Comparison of ENCODE assay signal across 8 cellular contexts in the genomic region with DNA sequence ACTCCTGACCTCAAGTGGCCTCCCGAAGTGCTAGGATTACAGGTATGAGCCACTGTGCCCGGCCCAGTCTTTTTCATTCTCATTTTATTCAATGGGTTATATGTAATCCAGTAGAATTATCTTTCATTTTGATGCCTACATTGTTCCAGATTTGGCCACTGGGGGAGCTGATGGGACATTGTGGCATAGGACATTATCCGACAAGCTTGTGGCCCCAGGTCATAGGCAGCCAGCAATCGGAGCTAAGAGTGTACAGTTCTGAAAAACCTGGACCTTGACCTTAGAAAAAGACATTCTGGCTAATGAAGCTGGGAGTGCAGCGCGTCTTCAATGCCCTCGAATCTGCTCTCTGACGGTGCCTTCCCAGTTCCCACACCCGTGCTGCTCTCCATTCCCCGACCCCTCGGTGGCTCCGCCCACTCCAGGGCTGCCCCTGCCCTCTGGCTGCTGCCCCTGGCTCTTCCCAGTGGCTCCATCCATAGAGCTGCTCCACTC.
DNase-seq lines count a peak whose midpoint lies in the region; ATAC-seq, FAIRE-seq and TF ChIP-seq lines count a peak whose summit lies in the region.

No MANE protein-coding gene starts in this region.

- no peaks in the 10 kb centered on the region for H3K4me1 ChIP-seq in GM12878 (ENCODE audit: control insufficient read depth, insufficient read depth, low read length)

- H3K4me2 ChIP-seq in GM12878 (ENCODE audit: control insufficient read depth, insufficient read depth) = no peak overlapping the region

- RAD21 ChIA-PET in GM12878 (lab: Charles Lee; ENCODE audit: unreplicated experiment) = no interaction called here

- no peaks in the 10 kb centered on the region for H4K20me1 ChIP-seq in GM12878 (ENCODE audit: control insufficient read depth, insufficient read depth)

- no peak overlapping the region for H3K27ac Mint-ChIP-seq in effector memory CD8-positive, alpha-beta T cell

- no peak overlapping the region for H2AFZ ChIP-seq in GM12878 (ENCODE audit: control insufficient read depth, low read depth, low read length)

- no peaks in the 10 kb centered on the region for H3K9me3 Mint-ChIP-seq in effector memory CD8-positive, alpha-beta T cell

- H3K36me3 Mint-ChIP-seq in effector memory CD8-positive, alpha-beta T cell (ENCODE audit: insufficient read depth) = peaks cover 2% of the 10 kb centered on the region

- SMC1A ChIA-PET in GM12878 (lab: Charles Lee; ENCODE audit: uncharacterized antibody, unreplicated experiment) = interaction anchor here (0.7 kb wide), 1 partner anchor 11 kb away, joined by 3 read pairs; no protein-coding TSS in a partner anchor

- intact Hi-C loops in GM12878 (cut with micrococcal nuclease; ENCODE audit: unreplicated experiment) (no loop called here), left colon (cut with DNase I, micrococcal nuclease) (no loop called here)

- ATAC-seq in HG03039 (IDR thresholded peaks at IDR 0.05; ENCODE audit: unreplicated experiment) = peak; percentile 65
- peak; percentile 83 for ATAC-seq in GM12878
- peak; percentile 85 for ATAC-seq in left colon
- ATAC-seq in effector memory CD8-positive, alpha-beta T cell (replicated peaks) = no peak

- POLR2A ChIA-PET in GM12878 (lab: Charles Lee) = interaction anchor here (0.6 kb wide), 1 partner anchor 93 kb away, joined by 9 read pairs; no protein-coding TSS in a partner anchor

- no TSS peak for BruUV-seq in GM12878 (replicated peaks; lab: Mats Ljungman, UMichigan)

- H3K4me3 ChIP-seq in GM12878 = no peak overlapping the region

- no peaks in the 10 kb centered on the region for H3K9me3 ChIP-seq in GM12878 (replicated peaks; ENCODE audit: control insufficient read depth, insufficient read depth, low read length)

- no peak overlapping the region for H3K27ac ChIP-seq in GM12878 (ENCODE audit: control insufficient read depth, insufficient read depth)

- H3K79me2 ChIP-seq in GM12878 (ENCODE audit: control insufficient read depth, insufficient read depth, low read length) = no peaks in the 10 kb centered on the region

- peak; percentile 66 for DNase-seq in NCI-H82 (lab: John Stamatoyannopoulos, UW)
- no peak for DNase-seq in NCI-H82 treated with DMSO at 0.1 percent for 48 hours (lab: John Stamatoyannopoulos, UW; ENCODE audit: unreplicated experiment)
- peak; percentile 57 for DNase-seq in OCI-M1 (lab: John Stamatoyannopoulos, UW)
- DNase-seq in GM12878 (ENCODE audit: low read depth, low spot score) = no peak
- DNase-seq in left colon = peak in 1 of 2 donors; percentile 65
- DNase-seq in stromal cell of bone marrow (ENCODE audit: low read depth) = peak; percentile 9
- DNase-seq in effector memory CD8-positive, alpha-beta T cell = no peak

- TF ChIP-seq CTCF in GM12878 (IDR thresholded peaks at IDR 0.05 in 2 of 3, conservative IDR thresholded peaks at IDR 0.05 in 1 of 3; ENCODE audit: control insufficient read depth in 2 of 3, extremely low read depth in 1 of 3, insufficient read depth in 1 of 3, low read depth in 3 of 3, low read length in 3 of 3) = peak; percentile 33 to 61 (median 52); a peak in 5 of 6 replicates

- WGBS in GM12878 (ENCODE audit: insufficient coverage, insufficient replicate concordance, low lambda C conversion rate, missing lambda C conversion rate) = 30% methylated on average over 12 of the region's 12 CpGs

- H3K27me3 Mint-ChIP-seq in effector memory CD8-positive, alpha-beta T cell = peaks cover 29 to 56% of the 10 kb centered on the region in 2 donors

- H3K4me3 Mint-ChIP-seq in effector memory CD8-positive, alpha-beta T cell = no peak overlapping the region

- no peak overlapping the region for H3K9ac ChIP-seq in GM12878 (ENCODE audit: control insufficient read depth, insufficient read depth, low read length)

- in situ Hi-C loops in GM12878 (cut with MboI) = no loop called here

- no peaks in the 10 kb centered on the region for H3K27me3 ChIP-seq in GM12878 (replicated peaks in 1 of 2; ENCODE audit: control insufficient read depth in 2 of 2, insufficient read depth in 2 of 2, low read length in 1 of 2)

- TF ChIP-seq RAD21 in GM12878 (IDR thresholded peaks at IDR 0.05; ENCODE audit: insufficient read depth, low read depth, low read length) = peak; percentile 26; the same call in 1 of the 2 replicates

- CTCF ChIA-PET in GM12878 (lab: Yijun Ruan, JAX) = interaction anchor here (0.6 to 1.8 kb wide), 9 partner anchors 9 to 1030 kb away, joined by 3 to 5 read pairs (median 3); no protein-coding TSS in a partner anchor

- no peaks in the 10 kb centered on the region for H3K36me3 ChIP-seq in GM12878 (ENCODE audit: control insufficient read depth in 2 of 2, insufficient read depth in 2 of 2, low read length in 1 of 2)

- FAIRE-seq in GM12878 (lab: Jason Lieb, UNC) = no peak

- TF ChIP-seq POLR2A in GM12878 (IDR thresholded peaks at IDR 0.05; ENCODE audit: low read depth, low read length) = no peak

- no peaks in the 10 kb centered on the region for H3K4me1 Mint-ChIP-seq in effector memory CD8-positive, alpha-beta T cell (ENCODE audit: low read depth in 2 of 2)

- no peak for TF ChIP-seq EP300 in GM12878 (IDR thresholded peaks at IDR 0.05; ENCODE audit: borderline replicate concordance in 1 of 2, control insufficient read depth in 1 of 2, low read depth in 2 of 2, low read length in 2 of 2)

TF ChIP-seq in GM12878, 131 proteins besides CTCF, POLR2A, EP300 and RAD21 (continues in another document):
- TF ChIP-seq SMAD1 (IDR thresholded peaks at IDR 0.05; ENCODE audit: low read depth, partially characterized antibody) (no peak), WRNIP1 (IDR thresholded peaks at IDR 0.05; ENCODE audit: borderline replicate concordance, low read depth, low read length) (no peak), KAT2A (conservative IDR thresholded peaks at IDR 0.05; ENCODE audit: control insufficient read depth, low read depth, low read length) (no peak), CREM (IDR thresholded peaks at IDR 0.05; ENCODE audit: low read depth) (no peak), SP1 (IDR thresholded peaks at IDR 0.05; ENCODE audit: low read depth, low read length) (no peak), LARP7 (IDR thresholded peaks at IDR 0.05) (no peak)
- TF ChIP-seq, protein P1, sequence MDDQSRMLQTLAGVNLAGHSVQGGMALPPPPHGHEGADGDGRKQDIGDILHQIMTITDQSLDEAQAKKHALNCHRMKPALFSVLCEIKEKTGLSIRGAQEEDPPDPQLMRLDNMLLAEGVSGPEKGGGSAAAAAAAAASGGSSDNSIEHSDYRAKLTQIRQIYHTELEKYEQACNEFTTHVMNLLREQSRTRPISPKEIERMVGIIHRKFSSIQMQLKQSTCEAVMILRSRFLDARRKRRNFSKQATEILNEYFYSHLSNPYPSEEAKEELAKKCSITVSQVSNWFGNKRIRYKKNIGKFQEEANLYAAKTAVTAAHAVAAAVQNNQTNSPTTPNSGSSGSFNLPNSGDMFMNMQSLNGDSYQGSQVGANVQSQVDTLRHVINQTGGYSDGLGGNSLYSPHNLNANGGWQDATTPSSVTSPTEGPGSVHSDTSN (IDR thresholded peaks at IDR 0.05; ENCODE audit: insufficient replicate concordance, low read depth, low read length) = no peak
- TF ChIP-seq, protein P2, sequence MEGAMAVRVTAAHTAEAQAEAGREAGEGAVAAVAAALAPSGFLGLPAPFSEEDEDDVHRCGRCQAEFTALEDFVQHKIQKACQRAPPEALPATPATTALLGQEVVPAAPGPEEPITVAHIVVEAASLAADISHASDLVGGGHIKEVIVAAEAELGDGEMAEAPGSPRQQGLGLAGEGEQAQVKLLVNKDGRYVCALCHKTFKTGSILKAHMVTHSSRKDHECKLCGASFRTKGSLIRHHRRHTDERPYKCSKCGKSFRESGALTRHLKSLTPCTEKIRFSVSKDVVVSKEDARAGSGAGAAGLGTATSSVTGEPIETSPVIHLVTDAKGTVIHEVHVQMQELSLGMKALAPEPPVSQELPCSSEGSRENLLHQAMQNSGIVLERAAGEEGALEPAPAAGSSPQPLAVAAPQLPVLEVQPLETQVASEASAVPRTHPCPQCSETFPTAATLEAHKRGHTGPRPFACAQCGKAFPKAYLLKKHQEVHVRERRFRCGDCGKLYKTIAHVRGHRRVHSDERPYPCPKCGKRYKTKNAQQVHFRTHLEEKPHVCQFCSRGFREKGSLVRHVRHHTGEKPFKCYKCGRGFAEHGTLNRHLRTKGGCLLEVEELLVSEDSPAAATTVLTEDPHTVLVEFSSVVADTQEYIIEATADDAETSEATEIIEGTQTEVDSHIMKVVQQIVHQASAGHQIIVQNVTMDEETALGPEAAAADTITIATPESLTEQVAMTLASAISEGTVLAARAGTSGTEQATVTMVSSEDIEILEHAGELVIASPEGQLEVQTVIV (IDR thresholded peaks at IDR 0.05; ENCODE audit: borderline replicate concordance, partially characterized antibody) = no peak
- TF ChIP-seq, protein P3, sequence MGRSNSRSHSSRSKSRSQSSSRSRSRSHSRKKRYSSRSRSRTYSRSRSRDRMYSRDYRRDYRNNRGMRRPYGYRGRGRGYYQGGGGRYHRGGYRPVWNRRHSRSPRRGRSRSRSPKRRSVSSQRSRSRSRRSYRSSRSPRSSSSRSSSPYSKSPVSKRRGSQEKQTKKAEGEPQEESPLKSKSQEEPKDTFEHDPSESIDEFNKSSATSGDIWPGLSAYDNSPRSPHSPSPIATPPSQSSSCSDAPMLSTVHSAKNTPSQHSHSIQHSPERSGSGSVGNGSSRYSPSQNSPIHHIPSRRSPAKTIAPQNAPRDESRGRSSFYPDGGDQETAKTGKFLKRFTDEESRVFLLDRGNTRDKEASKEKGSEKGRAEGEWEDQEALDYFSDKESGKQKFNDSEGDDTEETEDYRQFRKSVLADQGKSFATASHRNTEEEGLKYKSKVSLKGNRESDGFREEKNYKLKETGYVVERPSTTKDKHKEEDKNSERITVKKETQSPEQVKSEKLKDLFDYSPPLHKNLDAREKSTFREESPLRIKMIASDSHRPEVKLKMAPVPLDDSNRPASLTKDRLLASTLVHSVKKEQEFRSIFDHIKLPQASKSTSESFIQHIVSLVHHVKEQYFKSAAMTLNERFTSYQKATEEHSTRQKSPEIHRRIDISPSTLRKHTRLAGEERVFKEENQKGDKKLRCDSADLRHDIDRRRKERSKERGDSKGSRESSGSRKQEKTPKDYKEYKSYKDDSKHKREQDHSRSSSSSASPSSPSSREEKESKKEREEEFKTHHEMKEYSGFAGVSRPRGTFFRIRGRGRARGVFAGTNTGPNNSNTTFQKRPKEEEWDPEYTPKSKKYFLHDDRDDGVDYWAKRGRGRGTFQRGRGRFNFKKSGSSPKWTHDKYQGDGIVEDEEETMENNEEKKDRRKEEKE (IDR thresholded peaks at IDR 0.05) = no peak

Comparison
In these comparisons a context has a peak if more than half of its experiments do, and no peak if none do; other contexts are left out.
1. DNase-seq: peak in NCI-H82 (single experiment), OCI-M1 (single experiment) and stromal cell of bone marrow (single experiment); none in NCI-H82 treated with DMSO at 0.1 percent for 48 hours (single experiment), GM12878 (single experiment) and effector memory CD8-positive, alpha-beta T cell (0 of 3).